Comparison of ENCODE assay signal across 1 cellular context in genomic region chr18:59139291-59139614, GRCh38.
TF ChIP-seq lines count a peak whose summit lies in the region.

No MANE protein-coding gene starts in this region.

TF ChIP-seq in GM23338, 12 proteins besides CTCF, POLR2A, EP300 and RAD21 (continued from another document):
- no peak for TF ChIP-seq ZNF462 (CRISPR knock-in tag; IDR thresholded peaks at IDR 0.05)
- TF ChIP-seq NANOG (IDR thresholded peaks at IDR 0.05; ENCODE audit: borderline replicate concordance), result no peak
TF ChIP-seq in GM23338: peak in this region for 1.
